Comparison of ENCODE assay signal across 1 cellular context in the genomic region with DNA sequence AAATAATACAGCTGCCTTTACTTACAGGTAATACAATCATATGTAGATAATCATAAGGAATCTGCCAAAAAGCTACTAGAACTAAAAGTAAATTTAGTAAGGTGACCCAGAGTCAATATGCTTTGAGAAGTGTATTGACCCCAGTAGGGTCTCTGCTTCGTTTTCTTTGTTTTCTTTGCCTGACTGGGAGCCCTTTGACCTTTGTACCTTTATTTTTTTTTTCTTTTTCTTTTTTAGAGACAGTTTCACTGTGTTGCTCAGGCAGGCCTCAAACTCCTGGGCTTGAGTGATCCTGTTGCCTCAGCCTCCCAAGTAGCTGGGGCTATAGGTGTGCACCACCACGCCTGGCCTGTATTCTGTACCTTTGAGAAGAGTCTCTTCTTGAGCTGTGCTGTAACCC.
TF ChIP-seq lines count a peak whose summit lies in the region.

No MANE protein-coding gene starts in this region.

TF ChIP-seq in HepG2, 621 proteins besides CTCF, POLR2A, EP300 and RAD21 (continues in another document):
- TF ChIP-seq TBX2 (CRISPR knock-in tag; IDR thresholded peaks at IDR 0.05; ENCODE audit: borderline replicate concordance) (no peak), FOXA1 (IDR thresholded peaks at IDR 0.05) (peak; percentile 52; the same call in 1 of the 2 replicates), FOXA1 (CRISPR knock-in tag; IDR thresholded peaks at IDR 0.05) (peak; percentile 78), GABPB1 (CRISPR knock-in tag; IDR thresholded peaks at IDR 0.05) (no peak), SP4 (CRISPR knock-in tag; IDR thresholded peaks at IDR 0.05) (no peak), HNF4G (IDR thresholded peaks at IDR 0.05; ENCODE audit: borderline replicate concordance, low read depth, low read length) (peak; percentile 87), HNF4G (CRISPR knock-in tag; IDR thresholded peaks at IDR 0.05; ENCODE audit: borderline replicate concordance, low read depth) (no peak; the same call in 1 of the 2 replicates), TOE1 (CRISPR knock-in tag; IDR thresholded peaks at IDR 0.05) (no peak), MIER2 (CRISPR knock-in tag; IDR thresholded peaks at IDR 0.05) (no peak), ZNF878 (CRISPR knock-in tag; IDR thresholded peaks at IDR 0.05) (no peak), NCOA5 (CRISPR knock-in tag; IDR thresholded peaks at IDR 0.05) (no peak), ZNF780A (CRISPR knock-in tag; IDR thresholded peaks at IDR 0.05) (no peak), ZNF607 (CRISPR knock-in tag; IDR thresholded peaks at IDR 0.05; ENCODE audit: borderline replicate concordance) (no peak), ZNF232 (CRISPR knock-in tag; IDR thresholded peaks at IDR 0.05; ENCODE audit: borderline replicate concordance) (peak; percentile 56; the same call in 1 of the 2 replicates), SMAD3 (CRISPR knock-in tag; IDR thresholded peaks at IDR 0.05) (no peak), KAT8 (CRISPR knock-in tag; IDR thresholded peaks at IDR 0.05) (no peak), ZNF781 (CRISPR knock-in tag; IDR thresholded peaks at IDR 0.05; ENCODE audit: borderline replicate concordance, not compliant biosample characterization) (no peak), ZNF570 (CRISPR knock-in tag; IDR thresholded peaks at IDR 0.05; ENCODE audit: borderline replicate concordance) (no peak), EED (CRISPR knock-in tag; IDR thresholded peaks at IDR 0.05) (no peak), BRCA1 (CRISPR knock-in tag; IDR thresholded peaks at IDR 0.05) (no peak), TSC22D2 (CRISPR knock-in tag; IDR thresholded peaks at IDR 0.05; ENCODE audit: borderline replicate concordance) (no peak), NFE2 (CRISPR knock-in tag; IDR thresholded peaks at IDR 0.05) (no peak), ZNF326 (CRISPR knock-in tag; IDR thresholded peaks at IDR 0.05; ENCODE audit: borderline replicate concordance) (no peak)
- TF ChIP-seq, protein P1, sequence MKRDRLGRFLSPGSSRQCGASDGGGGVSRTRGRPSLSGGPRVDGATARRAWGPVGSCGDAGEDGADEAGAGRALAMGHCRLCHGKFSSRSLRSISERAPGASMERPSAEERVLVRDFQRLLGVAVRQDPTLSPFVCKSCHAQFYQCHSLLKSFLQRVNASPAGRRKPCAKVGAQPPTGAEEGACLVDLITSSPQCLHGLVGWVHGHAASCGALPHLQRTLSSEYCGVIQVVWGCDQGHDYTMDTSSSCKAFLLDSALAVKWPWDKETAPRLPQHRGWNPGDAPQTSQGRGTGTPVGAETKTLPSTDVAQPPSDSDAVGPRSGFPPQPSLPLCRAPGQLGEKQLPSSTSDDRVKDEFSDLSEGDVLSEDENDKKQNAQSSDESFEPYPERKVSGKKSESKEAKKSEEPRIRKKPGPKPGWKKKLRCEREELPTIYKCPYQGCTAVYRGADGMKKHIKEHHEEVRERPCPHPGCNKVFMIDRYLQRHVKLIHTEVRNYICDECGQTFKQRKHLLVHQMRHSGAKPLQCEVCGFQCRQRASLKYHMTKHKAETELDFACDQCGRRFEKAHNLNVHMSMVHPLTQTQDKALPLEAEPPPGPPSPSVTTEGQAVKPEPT (CRISPR knock-in tag; IDR thresholded peaks at IDR 0.05; ENCODE audit: low read depth) = no peak
- TF ChIP-seq, protein P2, sequence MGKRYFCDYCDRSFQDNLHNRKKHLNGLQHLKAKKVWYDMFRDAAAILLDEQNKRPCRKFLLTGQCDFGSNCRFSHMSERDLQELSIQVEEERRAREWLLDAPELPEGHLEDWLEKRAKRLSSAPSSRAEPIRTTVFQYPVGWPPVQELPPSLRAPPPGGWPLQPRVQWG (CRISPR knock-in tag; IDR thresholded peaks at IDR 0.05; ENCODE audit: borderline replicate concordance, low read depth) = no peak
- TF ChIP-seq, protein P3, sequence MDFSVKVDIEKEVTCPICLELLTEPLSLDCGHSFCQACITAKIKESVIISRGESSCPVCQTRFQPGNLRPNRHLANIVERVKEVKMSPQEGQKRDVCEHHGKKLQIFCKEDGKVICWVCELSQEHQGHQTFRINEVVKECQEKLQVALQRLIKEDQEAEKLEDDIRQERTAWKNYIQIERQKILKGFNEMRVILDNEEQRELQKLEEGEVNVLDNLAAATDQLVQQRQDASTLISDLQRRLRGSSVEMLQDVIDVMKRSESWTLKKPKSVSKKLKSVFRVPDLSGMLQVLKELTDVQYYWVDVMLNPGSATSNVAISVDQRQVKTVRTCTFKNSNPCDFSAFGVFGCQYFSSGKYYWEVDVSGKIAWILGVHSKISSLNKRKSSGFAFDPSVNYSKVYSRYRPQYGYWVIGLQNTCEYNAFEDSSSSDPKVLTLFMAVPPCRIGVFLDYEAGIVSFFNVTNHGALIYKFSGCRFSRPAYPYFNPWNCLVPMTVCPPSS (IDR thresholded peaks at IDR 0.05) = no peak
- TF ChIP-seq, protein P4, sequence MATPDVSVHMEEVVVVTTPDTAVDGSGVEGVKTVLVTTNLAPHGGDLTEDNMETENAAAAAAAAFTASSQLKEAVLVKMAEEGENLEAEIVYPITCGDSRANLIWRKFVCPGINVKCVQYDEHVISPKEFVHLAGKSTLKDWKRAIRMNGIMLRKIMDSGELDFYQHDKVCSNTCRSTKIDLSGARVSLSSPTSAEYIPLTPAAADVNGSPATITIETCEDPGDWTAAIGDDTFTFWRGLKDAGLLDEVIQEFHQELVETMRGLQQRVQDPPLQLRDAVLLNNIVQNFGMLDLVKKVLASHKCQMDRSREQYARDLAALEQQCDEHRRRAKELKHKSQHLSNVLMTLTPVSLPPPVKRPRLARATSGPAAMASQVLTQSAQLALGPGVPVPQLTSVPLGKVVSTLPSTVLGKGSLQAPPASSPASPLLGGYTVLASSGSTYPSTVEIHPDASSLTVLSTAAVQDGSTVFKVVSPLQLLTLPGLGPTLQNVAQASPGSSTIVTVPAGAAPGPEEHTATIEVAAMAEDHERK (CRISPR knock-in tag; IDR thresholded peaks at IDR 0.05; ENCODE audit: low read depth) = no peak
- TF ChIP-seq, protein P5, sequence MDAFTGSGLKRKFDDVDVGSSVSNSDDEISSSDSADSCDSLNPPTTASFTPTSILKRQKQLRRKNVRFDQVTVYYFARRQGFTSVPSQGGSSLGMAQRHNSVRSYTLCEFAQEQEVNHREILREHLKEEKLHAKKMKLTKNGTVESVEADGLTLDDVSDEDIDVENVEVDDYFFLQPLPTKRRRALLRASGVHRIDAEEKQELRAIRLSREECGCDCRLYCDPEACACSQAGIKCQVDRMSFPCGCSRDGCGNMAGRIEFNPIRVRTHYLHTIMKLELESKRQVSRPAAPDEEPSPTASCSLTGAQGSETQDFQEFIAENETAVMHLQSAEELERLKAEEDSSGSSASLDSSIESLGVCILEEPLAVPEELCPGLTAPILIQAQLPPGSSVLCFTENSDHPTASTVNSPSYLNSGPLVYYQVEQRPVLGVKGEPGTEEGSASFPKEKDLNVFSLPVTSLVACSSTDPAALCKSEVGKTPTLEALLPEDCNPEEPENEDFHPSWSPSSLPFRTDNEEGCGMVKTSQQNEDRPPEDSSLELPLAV (CRISPR knock-in tag; conservative IDR thresholded peaks at IDR 0.05; ENCODE audit: low read depth) = no peak
- TF ChIP-seq, protein P6, sequence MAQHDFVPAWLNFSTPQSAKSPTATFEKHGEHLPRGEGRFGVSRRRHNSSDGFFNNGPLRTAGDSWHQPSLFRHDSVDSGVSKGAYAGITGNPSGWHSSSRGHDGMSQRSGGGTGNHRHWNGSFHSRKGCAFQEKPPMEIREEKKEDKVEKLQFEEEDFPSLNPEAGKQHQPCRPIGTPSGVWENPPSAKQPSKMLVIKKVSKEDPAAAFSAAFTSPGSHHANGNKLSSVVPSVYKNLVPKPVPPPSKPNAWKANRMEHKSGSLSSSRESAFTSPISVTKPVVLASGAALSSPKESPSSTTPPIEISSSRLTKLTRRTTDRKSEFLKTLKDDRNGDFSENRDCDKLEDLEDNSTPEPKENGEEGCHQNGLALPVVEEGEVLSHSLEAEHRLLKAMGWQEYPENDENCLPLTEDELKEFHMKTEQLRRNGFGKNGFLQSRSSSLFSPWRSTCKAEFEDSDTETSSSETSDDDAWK (CRISPR knock-in tag; IDR thresholded peaks at IDR 0.05) = no peak
- TF ChIP-seq, protein P7, sequence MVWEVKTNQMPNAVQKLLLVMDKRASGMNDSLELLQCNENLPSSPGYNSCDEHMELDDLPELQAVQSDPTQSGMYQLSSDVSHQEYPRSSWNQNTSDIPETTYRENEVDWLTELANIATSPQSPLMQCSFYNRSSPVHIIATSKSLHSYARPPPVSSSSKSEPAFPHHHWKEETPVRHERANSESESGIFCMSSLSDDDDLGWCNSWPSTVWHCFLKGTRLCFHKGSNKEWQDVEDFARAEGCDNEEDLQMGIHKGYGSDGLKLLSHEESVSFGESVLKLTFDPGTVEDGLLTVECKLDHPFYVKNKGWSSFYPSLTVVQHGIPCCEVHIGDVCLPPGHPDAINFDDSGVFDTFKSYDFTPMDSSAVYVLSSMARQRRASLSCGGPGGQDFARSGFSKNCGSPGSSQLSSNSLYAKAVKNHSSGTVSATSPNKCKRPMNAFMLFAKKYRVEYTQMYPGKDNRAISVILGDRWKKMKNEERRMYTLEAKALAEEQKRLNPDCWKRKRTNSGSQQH (CRISPR knock-in tag; IDR thresholded peaks at IDR 0.05; ENCODE audit: low read depth) = no peak
- TF ChIP-seq, protein P8, sequence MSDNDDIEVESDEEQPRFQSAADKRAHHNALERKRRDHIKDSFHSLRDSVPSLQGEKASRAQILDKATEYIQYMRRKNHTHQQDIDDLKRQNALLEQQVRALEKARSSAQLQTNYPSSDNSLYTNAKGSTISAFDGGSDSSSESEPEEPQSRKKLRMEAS (IDR thresholded peaks at IDR 0.05) = no peak
- TF ChIP-seq, protein P9, sequence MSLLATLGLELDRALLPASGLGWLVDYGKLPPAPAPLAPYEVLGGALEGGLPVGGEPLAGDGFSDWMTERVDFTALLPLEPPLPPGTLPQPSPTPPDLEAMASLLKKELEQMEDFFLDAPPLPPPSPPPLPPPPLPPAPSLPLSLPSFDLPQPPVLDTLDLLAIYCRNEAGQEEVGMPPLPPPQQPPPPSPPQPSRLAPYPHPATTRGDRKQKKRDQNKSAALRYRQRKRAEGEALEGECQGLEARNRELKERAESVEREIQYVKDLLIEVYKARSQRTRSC (CRISPR knock-in tag; IDR thresholded peaks at IDR 0.05; ENCODE audit: low read depth) = no peak
- TF ChIP-seq, protein P10, sequence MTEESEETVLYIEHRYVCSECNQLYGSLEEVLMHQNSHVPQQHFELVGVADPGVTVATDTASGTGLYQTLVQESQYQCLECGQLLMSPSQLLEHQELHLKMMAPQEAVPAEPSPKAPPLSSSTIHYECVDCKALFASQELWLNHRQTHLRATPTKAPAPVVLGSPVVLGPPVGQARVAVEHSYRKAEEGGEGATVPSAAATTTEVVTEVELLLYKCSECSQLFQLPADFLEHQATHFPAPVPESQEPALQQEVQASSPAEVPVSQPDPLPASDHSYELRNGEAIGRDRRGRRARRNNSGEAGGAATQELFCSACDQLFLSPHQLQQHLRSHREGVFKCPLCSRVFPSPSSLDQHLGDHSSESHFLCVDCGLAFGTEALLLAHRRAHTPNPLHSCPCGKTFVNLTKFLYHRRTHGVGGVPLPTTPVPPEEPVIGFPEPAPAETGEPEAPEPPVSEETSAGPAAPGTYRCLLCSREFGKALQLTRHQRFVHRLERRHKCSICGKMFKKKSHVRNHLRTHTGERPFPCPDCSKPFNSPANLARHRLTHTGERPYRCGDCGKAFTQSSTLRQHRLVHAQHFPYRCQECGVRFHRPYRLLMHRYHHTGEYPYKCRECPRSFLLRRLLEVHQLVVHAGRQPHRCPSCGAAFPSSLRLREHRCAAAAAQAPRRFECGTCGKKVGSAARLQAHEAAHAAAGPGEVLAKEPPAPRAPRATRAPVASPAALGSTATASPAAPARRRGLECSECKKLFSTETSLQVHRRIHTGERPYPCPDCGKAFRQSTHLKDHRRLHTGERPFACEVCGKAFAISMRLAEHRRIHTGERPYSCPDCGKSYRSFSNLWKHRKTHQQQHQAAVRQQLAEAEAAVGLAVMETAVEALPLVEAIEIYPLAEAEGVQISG (CRISPR knock-in tag; IDR thresholded peaks at IDR 0.05) = no peak
- TF ChIP-seq, protein P11, sequence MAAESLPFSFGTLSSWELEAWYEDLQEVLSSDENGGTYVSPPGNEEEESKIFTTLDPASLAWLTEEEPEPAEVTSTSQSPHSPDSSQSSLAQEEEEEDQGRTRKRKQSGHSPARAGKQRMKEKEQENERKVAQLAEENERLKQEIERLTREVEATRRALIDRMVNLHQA (CRISPR knock-in tag; IDR thresholded peaks at IDR 0.05) = no peak
- TF ChIP-seq, protein P12, sequence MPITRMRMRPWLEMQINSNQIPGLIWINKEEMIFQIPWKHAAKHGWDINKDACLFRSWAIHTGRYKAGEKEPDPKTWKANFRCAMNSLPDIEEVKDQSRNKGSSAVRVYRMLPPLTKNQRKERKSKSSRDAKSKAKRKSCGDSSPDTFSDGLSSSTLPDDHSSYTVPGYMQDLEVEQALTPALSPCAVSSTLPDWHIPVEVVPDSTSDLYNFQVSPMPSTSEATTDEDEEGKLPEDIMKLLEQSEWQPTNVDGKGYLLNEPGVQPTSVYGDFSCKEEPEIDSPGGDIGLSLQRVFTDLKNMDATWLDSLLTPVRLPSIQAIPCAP (CRISPR knock-in tag; IDR thresholded peaks at IDR 0.05; ENCODE audit: low read depth) = no peak
- TF ChIP-seq, protein P13, sequence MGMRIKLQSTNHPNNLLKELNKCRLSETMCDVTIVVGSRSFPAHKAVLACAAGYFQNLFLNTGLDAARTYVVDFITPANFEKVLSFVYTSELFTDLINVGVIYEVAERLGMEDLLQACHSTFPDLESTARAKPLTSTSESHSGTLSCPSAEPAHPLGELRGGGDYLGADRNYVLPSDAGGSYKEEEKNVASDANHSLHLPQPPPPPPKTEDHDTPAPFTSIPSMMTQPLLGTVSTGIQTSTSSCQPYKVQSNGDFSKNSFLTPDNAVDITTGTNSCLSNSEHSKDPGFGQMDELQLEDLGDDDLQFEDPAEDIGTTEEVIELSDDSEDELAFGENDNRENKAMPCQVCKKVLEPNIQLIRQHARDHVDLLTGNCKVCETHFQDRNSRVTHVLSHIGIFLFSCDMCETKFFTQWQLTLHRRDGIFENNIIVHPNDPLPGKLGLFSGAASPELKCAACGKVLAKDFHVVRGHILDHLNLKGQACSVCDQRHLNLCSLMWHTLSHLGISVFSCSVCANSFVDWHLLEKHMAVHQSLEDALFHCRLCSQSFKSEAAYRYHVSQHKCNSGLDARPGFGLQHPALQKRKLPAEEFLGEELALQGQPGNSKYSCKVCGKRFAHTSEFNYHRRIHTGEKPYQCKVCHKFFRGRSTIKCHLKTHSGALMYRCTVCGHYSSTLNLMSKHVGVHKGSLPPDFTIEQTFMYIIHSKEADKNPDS (CRISPR knock-in tag; IDR thresholded peaks at IDR 0.05) = no peak
- TF ChIP-seq, protein P14, sequence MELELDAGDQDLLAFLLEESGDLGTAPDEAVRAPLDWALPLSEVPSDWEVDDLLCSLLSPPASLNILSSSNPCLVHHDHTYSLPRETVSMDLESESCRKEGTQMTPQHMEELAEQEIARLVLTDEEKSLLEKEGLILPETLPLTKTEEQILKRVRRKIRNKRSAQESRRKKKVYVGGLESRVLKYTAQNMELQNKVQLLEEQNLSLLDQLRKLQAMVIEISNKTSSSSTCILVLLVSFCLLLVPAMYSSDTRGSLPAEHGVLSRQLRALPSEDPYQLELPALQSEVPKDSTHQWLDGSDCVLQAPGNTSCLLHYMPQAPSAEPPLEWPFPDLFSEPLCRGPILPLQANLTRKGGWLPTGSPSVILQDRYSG (CRISPR knock-in tag; IDR thresholded peaks at IDR 0.05) = no peak
- TF ChIP-seq, protein P15, sequence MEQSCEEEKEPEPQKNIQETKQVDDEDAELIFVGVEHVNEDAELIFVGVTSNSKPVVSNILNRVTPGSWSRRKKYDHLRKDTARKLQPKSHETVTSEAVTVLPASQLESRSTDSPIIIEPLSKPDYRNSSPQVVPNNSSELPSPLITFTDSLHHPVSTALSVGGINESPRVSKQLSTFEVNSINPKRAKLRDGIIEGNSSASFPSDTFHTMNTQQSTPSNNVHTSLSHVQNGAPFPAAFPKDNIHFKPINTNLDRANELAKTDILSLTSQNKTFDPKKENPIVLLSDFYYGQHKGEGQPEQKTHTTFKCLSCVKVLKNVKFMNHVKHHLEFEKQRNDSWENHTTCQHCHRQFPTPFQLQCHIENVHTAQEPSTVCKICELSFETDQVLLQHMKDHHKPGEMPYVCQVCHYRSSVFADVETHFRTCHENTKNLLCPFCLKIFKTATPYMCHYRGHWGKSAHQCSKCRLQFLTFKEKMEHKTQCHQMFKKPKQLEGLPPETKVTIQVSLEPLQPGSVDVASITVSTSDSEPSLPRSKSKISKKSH (CRISPR knock-in tag; IDR thresholded peaks at IDR 0.05; ENCODE audit: borderline replicate concordance) = no peak
